ENCODE assay signal across 8 cellular contexts in the genomic region with DNA sequence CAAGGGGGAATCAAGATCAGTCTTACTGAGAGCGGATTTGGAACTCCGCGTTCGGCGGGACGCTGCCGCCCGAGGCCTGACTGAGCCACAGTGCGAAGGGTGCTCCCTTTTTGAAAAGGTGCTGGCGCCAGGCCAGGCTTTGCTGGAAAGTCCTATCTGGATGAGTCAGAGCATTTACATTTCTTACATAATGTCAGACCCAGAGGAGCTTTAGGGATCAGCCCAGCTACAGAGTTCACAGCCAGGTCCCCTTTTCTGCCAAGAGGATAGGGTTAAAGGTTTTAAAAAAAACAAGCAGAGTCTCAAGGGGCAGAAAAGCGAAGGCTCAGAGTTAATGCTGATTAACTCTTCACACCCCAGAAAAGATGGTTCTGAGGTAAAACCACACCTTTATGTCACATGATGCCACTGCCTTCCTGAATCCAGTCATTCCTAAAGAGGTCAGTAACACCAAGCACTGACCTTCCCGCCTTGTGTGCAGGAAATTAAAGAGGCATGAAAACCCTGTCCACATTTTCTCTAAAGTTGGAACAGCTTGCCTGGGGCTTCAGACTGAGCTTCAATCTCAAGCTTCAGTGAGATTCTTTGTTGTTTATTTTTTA. TPM values are rescaled to one million over a fixed set of nuclear protein-coding genes. Genes with fewer than 3 reads are reported as not detected.
DNase-seq lines count a peak whose midpoint lies in the region; ATAC-seq and TF ChIP-seq lines count a peak whose summit lies in the region.

No MANE protein-coding gene starts in this region.

- H3K27me3 Mint-ChIP-seq in naive thymus-derived CD4-positive, alpha-beta T cell = peaks cover 0 to 12% (median 0%) of the 10 kb centered on the region in 5 donors

- POLR2A ChIA-PET in naive thymus-derived CD4-positive, alpha-beta T cell (lab: Charles Lee) = interaction anchor here (0.7 to 2.0 kb wide), 4 partner anchors 11 to 488 kb away, joined by 4 to 7 read pairs (median 4); a partner anchor contains a TSS

- ATAC-seq in GM18517 (IDR thresholded peaks at IDR 0.05; ENCODE audit: unreplicated experiment) (peak; percentile 56), HG03135 (IDR thresholded peaks at IDR 0.05; ENCODE audit: unreplicated experiment) (peak; percentile 62), esophagus mucosa (peak; percentile 86)
- ATAC-seq in naive thymus-derived CD4-positive, alpha-beta T cell = peak; percentile 49

- WGBS in suprapubic skin = 2% methylated on average over 12 of the region's 12 CpGs

- H3K4me3 Mint-ChIP-seq in naive thymus-derived CD4-positive, alpha-beta T cell = peak overlapping the region; percentile 80 to 94 (median 86)

- H3K9me3 ChIP-seq in naive thymus-derived CD4-positive, alpha-beta T cell (ENCODE audit: control insufficient read depth in 2 of 3, low read length in 3 of 3) = no peaks in the 10 kb centered on the region
- no peaks in the 10 kb centered on the region for H3K9me3 ChIP-seq in suprapubic skin

- TF ChIP-seq POLR2A in suprapubic skin (IDR thresholded peaks at IDR 0.05) = no peak

- TF ChIP-seq CTCF in 22Rv1 (IDR thresholded peaks at IDR 0.05) (no peak), suprapubic skin (IDR thresholded peaks at IDR 0.05) (no peak)

- no peaks in the 10 kb centered on the region for H3K36me3 ChIP-seq in naive thymus-derived CD4-positive, alpha-beta T cell (ENCODE audit: control insufficient read depth in 2 of 3, insufficient read depth in 3 of 3, low read length in 3 of 3)
- no peaks in the 10 kb centered on the region for H3K36me3 ChIP-seq in suprapubic skin

- peaks cover 13 to 15% of the 10 kb centered on the region in 2 donors for H3K4me1 ChIP-seq in naive thymus-derived CD4-positive, alpha-beta T cell (ENCODE audit: control insufficient read depth in 2 of 2, insufficient read depth in 2 of 2, low read length in 2 of 2)
- peaks cover 44% of the 10 kb centered on the region for H3K4me1 ChIP-seq in suprapubic skin

- H3K27ac ChIP-seq in 22Rv1 (peak overlapping the region; percentile 82), suprapubic skin (peak overlapping the region; percentile 91)
- no peak overlapping the region for H3K27ac ChIP-seq in naive thymus-derived CD4-positive, alpha-beta T cell (ENCODE audit: low read depth, low read length)

- no peaks in the 10 kb centered on the region for H3K27me3 ChIP-seq in naive thymus-derived CD4-positive, alpha-beta T cell (ENCODE audit: control insufficient read depth in 2 of 2, insufficient read depth in 2 of 2, low read length in 2 of 2)
- H3K27me3 ChIP-seq in suprapubic skin = no peaks in the 10 kb centered on the region

- peaks cover 16 to 37% (median 31%) of the 10 kb centered on the region in 7 donors for H3K4me1 Mint-ChIP-seq in naive thymus-derived CD4-positive, alpha-beta T cell

- H3K4me3 ChIP-seq in naive thymus-derived CD4-positive, alpha-beta T cell (ENCODE audit: low read length) = no peak overlapping the region
- peak overlapping the region; percentile 51 for H3K4me3 ChIP-seq in suprapubic skin

- peak overlapping the region in 5 of 9 donors; percentile 37 to 85 (median 58) for H3K27ac Mint-ChIP-seq in naive thymus-derived CD4-positive, alpha-beta T cell

- DNase-seq in NCI-H774 (lab: John Stamatoyannopoulos, UW) (peak; percentile 60), suprapubic skin (ENCODE audit: low spot score in 2 of 2) (peak; percentile 95)
- DNase-seq in activated CD8-positive, alpha-beta memory T cell treated with anti-CD3 and anti-CD28 coated beads, Interleukin-2, amount 50 U/mL, for 48 hours = peak; percentile 75
- DNase-seq in naive thymus-derived CD4-positive, alpha-beta T cell = peak in 3 of 9 donors; percentile 27 to 63 (median 37)

- no peaks in the 10 kb centered on the region for H3K36me3 Mint-ChIP-seq in naive thymus-derived CD4-positive, alpha-beta T cell

- intact Hi-C loops in naive thymus-derived CD4-positive, alpha-beta T cell (cut with micrococcal nuclease) = loop anchor here (5.0 to 10.0 kb wide), 2 partner anchors 209 to 401 kb away; no protein-coding TSS in a partner anchor

- CTCF ChIA-PET in naive thymus-derived CD4-positive, alpha-beta T cell (lab: Charles Lee) = interaction anchor here (0.7 to 2.8 kb wide), 6 partner anchors 13 to 488 kb away, joined by 3 to 52 read pairs (median 5); no protein-coding TSS in a partner anchor

- no peak for TF ChIP-seq EP300 in suprapubic skin (IDR thresholded peaks at IDR 0.05)

- no peaks in the 10 kb centered on the region for H3K9me3 Mint-ChIP-seq in naive thymus-derived CD4-positive, alpha-beta T cell

RNA-seq across cellular contexts. Expression of a gene that starts 11.7 kb away (rescaled TPM):
- total RNA-seq in esophagus mucosa = 6.9 TPM
- 10 to 100 TPM; 25.6 to 43.8 (median 28.1) TPM for total RNA-seq in naive thymus-derived CD4-positive, alpha-beta T cell
- 10 to 100 TPM; 15.1 to 31.8 TPM for polyA plus RNA-seq in naive thymus-derived CD4-positive, alpha-beta T cell
- 10 to 100 TPM in 1 of 4 donors, 1 to 10 TPM in 3; 5.4 to 12.4 (median 7.6) TPM for total RNA-seq in suprapubic skin

RNA-seq across cellular contexts. Expression of a gene that starts 22.9 kb away (rescaled TPM):
- 9.8 TPM for total RNA-seq in esophagus mucosa
- under 1 TPM in 3 of 5 experiments, not detected in 2; 0.29 to 0.92 (median 0.37) TPM for total RNA-seq in naive thymus-derived CD4-positive, alpha-beta T cell
- polyA plus RNA-seq in naive thymus-derived CD4-positive, alpha-beta T cell = not detected
- total RNA-seq in suprapubic skin = 10 to 100 TPM in 1 of 4 donors, 1 to 10 TPM in 3; 7.3 to 12.8 (median 8.3) TPM
